Comparison of ENCODE assay signal across 8 cellular contexts in the genomic region with DNA sequence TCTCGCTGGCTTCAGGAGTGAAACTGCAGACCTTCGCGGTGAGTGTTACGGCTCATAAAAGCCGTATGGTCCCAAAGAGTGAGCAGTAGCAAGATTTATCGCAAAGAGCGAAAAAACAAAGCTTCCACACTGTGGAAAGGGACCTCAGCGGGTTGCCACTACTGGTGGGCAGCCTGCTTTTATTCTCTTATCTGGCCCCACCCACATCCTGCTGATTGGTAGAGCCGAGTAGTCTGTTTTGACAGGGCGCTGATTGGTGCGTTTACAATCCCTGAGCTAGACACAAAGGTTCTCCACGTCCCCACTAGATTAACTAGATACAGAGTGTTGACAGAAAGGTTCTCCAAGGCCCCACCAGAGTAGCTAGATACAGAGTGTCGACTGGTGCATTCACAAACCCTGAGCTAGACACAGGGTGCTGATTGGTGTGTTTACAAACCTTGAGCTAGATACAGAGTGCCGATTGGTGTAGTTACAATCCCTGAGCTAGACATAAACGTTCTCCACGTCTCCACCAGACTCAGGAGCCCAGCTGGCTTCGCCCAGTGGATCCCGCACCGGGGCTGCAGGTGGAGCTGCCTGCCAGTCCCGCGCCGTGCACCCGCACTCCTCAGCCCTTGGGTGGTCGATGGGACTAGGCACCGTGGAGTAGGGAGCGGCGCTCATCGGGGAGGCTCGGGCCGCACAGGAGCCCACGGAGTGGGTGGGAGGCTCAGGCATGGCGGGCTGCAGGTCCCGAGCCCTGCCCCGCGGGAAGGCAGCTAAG. TPM values are rescaled to one million over a fixed set of nuclear protein-coding genes. Genes with fewer than 3 reads are reported as not detected.
A peak's percentile ranks its signal among the peaks of the same experiment; 100 is the strongest.
DNase-seq lines count a peak whose midpoint lies in the region; ATAC-seq, FAIRE-seq and TF ChIP-seq lines count a peak whose summit lies in the region.
"Not testable (repeated sequence)": the region's sequence is repeated elsewhere in the genome, so short reads cannot be mapped to it uniquely, and the experiment has no call there.

No MANE protein-coding gene starts in this region.

- POLR2A ChIA-PET in activated CD4-positive, alpha-beta T cell treated with anti-CD3 and anti-CD28 coated beads for 36 hours (lab: Charles Lee), result interaction anchor here (0.6 to 1.9 kb wide), 3 partner anchors 29 to 83 kb away, joined by 3 to 14 read pairs (median 3); a partner anchor contains a TSS

- intact Hi-C loops in activated CD4-positive, alpha-beta T cell treated with anti-CD3 and anti-CD28 coated beads for 36 hours (cut with DNase I, micrococcal nuclease), result loop anchor here in 1 of 2 experiments (2.0 to 10.0 kb wide), 2 partner anchors 179 to 1129 kb away; a partner anchor contains a TSS
- intact Hi-C loops in right lobe of liver (cut with DNase I), result not testable (repeated sequence)

- peaks cover 35% of the 10 kb centered on the region for H3K4me1 Mint-ChIP-seq in activated CD4-positive, alpha-beta T cell treated with anti-CD3 and anti-CD28 coated beads for 36 hours
- not testable (repeated sequence) for H3K4me1 Mint-ChIP-seq in astrocyte (ENCODE audit: low read depth, unreplicated experiment); progenitor cell of endocrine pancreas (ENCODE audit: low read depth)
- H3K4me1 Mint-ChIP-seq in type B pancreatic cell (ENCODE audit: unreplicated experiment), result peaks cover 12% of the 10 kb centered on the region

- H4K20me1 ChIP-seq in DOHH2 (ENCODE audit: control insufficient read depth, insufficient read depth, low read depth, low read length); astrocyte (ENCODE audit: insufficient read depth, low read length): not testable (repeated sequence)

- H3K9ac ChIP-seq in astrocyte (ENCODE audit: low read length), result not testable (repeated sequence)

- H3K4me1 ChIP-seq in DOHH2 (ENCODE audit: control insufficient read depth, low read length); astrocyte (ENCODE audit: insufficient read depth, low read length); esophagus (ENCODE audit: control insufficient read depth in 2 of 2, insufficient read depth in 2 of 2, low read length in 1 of 2): not testable (repeated sequence)
- peaks cover 0 to 15% (median 0%) of the 10 kb centered on the region in 4 donors for H3K4me1 ChIP-seq in right lobe of liver

- H3K9me3 ChIP-seq in DOHH2 (ENCODE audit: control insufficient read depth, insufficient read depth, low read length); astrocyte (ENCODE audit: insufficient read depth, low read depth, low read length); esophagus (ENCODE audit: control insufficient read depth in 2 of 2, insufficient read depth in 1 of 2, low read depth in 1 of 2, low read length in 1 of 2); right lobe of liver: not testable (repeated sequence)

- TF ChIP-seq POLR2A in right lobe of liver (IDR thresholded peaks at IDR 0.05), result not testable (repeated sequence)

- not testable (repeated sequence) for H3K27me3 ChIP-seq in DOHH2 (ENCODE audit: control insufficient read depth, low read length); astrocyte (ENCODE audit: insufficient read depth, low read length); esophagus (ENCODE audit: control insufficient read depth in 1 of 2, insufficient read depth in 2 of 2, low read length in 2 of 2); right lobe of liver

- H3K4me3 ChIP-seq in DOHH2 (ENCODE audit: low read length) (peak overlapping the region; percentile 92), esophagus (ENCODE audit: low read depth in 1 of 2, low read length in 2 of 2) (peak overlapping the region; percentile 75 to 93), right lobe of liver (peak overlapping the region; percentile 94 to 97 (median 96))
- H3K4me3 ChIP-seq in astrocyte (ENCODE audit: insufficient read depth, low read depth, low read length), result not testable (repeated sequence)

- H3K27ac Mint-ChIP-seq in activated CD4-positive, alpha-beta T cell treated with anti-CD3 and anti-CD28 coated beads for 36 hours, result peak overlapping the region; percentile 63
- peak overlapping the region; percentile 77 for H3K27ac Mint-ChIP-seq in astrocyte (ENCODE audit: unreplicated experiment)
- H3K27ac Mint-ChIP-seq in progenitor cell of endocrine pancreas, result peak overlapping the region; percentile 89
- H3K27ac Mint-ChIP-seq in type B pancreatic cell, result peak overlapping the region; percentile 88

- CTCF ChIA-PET in activated CD4-positive, alpha-beta T cell treated with anti-CD3 and anti-CD28 coated beads for 36 hours (lab: Charles Lee), result interaction anchor here (0.6 kb wide), 3 partner anchors 43 to 137 kb away, joined by 3 read pairs; no protein-coding TSS in a partner anchor

- H3K27me3 Mint-ChIP-seq in activated CD4-positive, alpha-beta T cell treated with anti-CD3 and anti-CD28 coated beads for 36 hours; astrocyte (ENCODE audit: low read depth, unreplicated experiment); progenitor cell of endocrine pancreas; type B pancreatic cell: not testable (repeated sequence)

- not testable (repeated sequence) for TF ChIP-seq CTCF in DOHH2 (IDR thresholded peaks at IDR 0.05; ENCODE audit: low read depth, low read length, poor library complexity, severe bottlenecking); astrocyte (IDR thresholded peaks at IDR 0.05; ENCODE audit: insufficient read depth, low read depth, low read length); right lobe of liver (IDR thresholded peaks at IDR 0.05); progenitor cell of endocrine pancreas (IDR thresholded peaks at IDR 0.05; ENCODE audit: unreplicated experiment); type B pancreatic cell (conservative IDR thresholded peaks at IDR 0.05)

- not testable (repeated sequence) for H3K9me3 Mint-ChIP-seq in activated CD4-positive, alpha-beta T cell treated with anti-CD3 and anti-CD28 coated beads for 36 hours (ENCODE audit: low read depth); astrocyte (ENCODE audit: unreplicated experiment); progenitor cell of endocrine pancreas (ENCODE audit: low read depth); type B pancreatic cell

- FAIRE-seq in astrocyte (lab: Jason Lieb, UNC), result not testable (repeated sequence)

- H3F3A ChIP-seq in DOHH2 (ENCODE audit: control insufficient read depth, insufficient read depth), result not testable (repeated sequence)

- H3K36me3 ChIP-seq in DOHH2 (ENCODE audit: control insufficient read depth, low read length), result peaks cover 19% of the 10 kb centered on the region
- not testable (repeated sequence) for H3K36me3 ChIP-seq in astrocyte (ENCODE audit: insufficient read depth, low read length); esophagus (ENCODE audit: control insufficient read depth in 2 of 2, insufficient read depth in 2 of 2, low read length in 1 of 2); right lobe of liver

- not testable (repeated sequence) for ATAC-seq in activated CD4-positive, alpha-beta T cell treated with anti-CD3 and anti-CD28 coated beads for 36 hours; right lobe of liver

- H3K79me2 ChIP-seq in DOHH2 (ENCODE audit: control insufficient read depth, low read length), result peaks cover 78% of the 10 kb centered on the region
- H3K79me2 ChIP-seq in astrocyte (ENCODE audit: insufficient read depth, low read length), result peaks cover 55% of the 10 kb centered on the region

- peak overlapping the region; percentile 90 for H3K4me3 Mint-ChIP-seq in activated CD4-positive, alpha-beta T cell treated with anti-CD3 and anti-CD28 coated beads for 36 hours
- H3K4me3 Mint-ChIP-seq in astrocyte (ENCODE audit: unreplicated experiment) (peak overlapping the region; percentile 84), progenitor cell of endocrine pancreas (ENCODE audit: low read depth) (peak overlapping the region; percentile 77), type B pancreatic cell (peak overlapping the region; percentile 87)

- H3K27ac ChIP-seq in DOHH2 (ENCODE audit: low read depth, low read length); astrocyte (ENCODE audit: low read depth, low read length); esophagus (ENCODE audit: low read depth in 2 of 2, low read length in 1 of 2): not testable (repeated sequence)
- peak overlapping the region in 2 of 3 donors; percentile 88 to 95 for H3K27ac ChIP-seq in right lobe of liver

- H3K36me3 Mint-ChIP-seq in activated CD4-positive, alpha-beta T cell treated with anti-CD3 and anti-CD28 coated beads for 36 hours (ENCODE audit: low read depth), result peaks cover 18% of the 10 kb centered on the region
- not testable (repeated sequence) for H3K36me3 Mint-ChIP-seq in astrocyte (ENCODE audit: low read depth, unreplicated experiment); type B pancreatic cell
- peaks cover 11% of the 10 kb centered on the region for H3K36me3 Mint-ChIP-seq in progenitor cell of endocrine pancreas (ENCODE audit: insufficient read depth)

- not testable (repeated sequence) for H2AFZ ChIP-seq in astrocyte (ENCODE audit: low read depth, low read length)

- peak overlapping the region; percentile 93 for H3K4me2 ChIP-seq in DOHH2 (ENCODE audit: low read length)
- peak overlapping the region; percentile 89 for H3K4me2 ChIP-seq in astrocyte (ENCODE audit: low read length)

- H3K9me2 ChIP-seq in DOHH2 (replicated peaks; ENCODE audit: control insufficient read depth, low read length), result not testable (repeated sequence)

- peak; percentile 44 for DNase-seq in MV-4-11 (lab: John Stamatoyannopoulos, UW)
- peak; percentile 14 for DNase-seq in activated CD4-positive, alpha-beta T cell treated with anti-CD3 and anti-CD28 coated beads for 36 hours
- not testable (repeated sequence) for DNase-seq in astrocyte (ENCODE audit: low read depth); right lobe of liver; progenitor cell of endocrine pancreas (ENCODE audit: low spot score, unreplicated experiment); type B pancreatic cell (ENCODE audit: extremely low spot score, unreplicated experiment)

- 43 to 51% methylated on average over 24 to 33 of the region's 35 CpGs for WGBS in esophagus, 2 donors
- WGBS in right lobe of liver (ENCODE audit: insufficient coverage, low coverage, low lambda C conversion rate, missing lambda C conversion rate), result 44% methylated on average over 17 of the region's 35 CpGs

RNA-seq across cellular contexts. Expression of a gene that starts 1.2 kb away (rescaled TPM):
- 10 to 100 TPM; 10.2 to 13.8 TPM for total RNA-seq in activated CD4-positive, alpha-beta T cell treated with anti-CD3 and anti-CD28 coated beads for 36 hours
- total RNA-seq in astrocyte, result 22.2 and 23.0 TPM in 2 replicates
- 10 to 100 TPM in 1 of 2 donors, 1 to 10 TPM in 1; 7.6 to 10.5 TPM for polyA plus RNA-seq in esophagus
- total RNA-seq in right lobe of liver, result 10 to 100 TPM in 4 of 6 experiments, 1 to 10 TPM in 2; 9.4 to 17.1 (median 13.3) TPM
- 28.7 and 32.6 TPM in 2 replicates for total RNA-seq in progenitor cell of endocrine pancreas
- total RNA-seq in type B pancreatic cell (ENCODE audit: low replicate concordance), result 18.4 and 23.7 TPM in 2 replicates

RNA-seq across cellular contexts. Expression of a gene that starts 1.4 kb away (rescaled TPM):
- 10 to 100 TPM; 23.5 to 24.2 TPM for total RNA-seq in activated CD4-positive, alpha-beta T cell treated with anti-CD3 and anti-CD28 coated beads for 36 hours
- 9.2 and 9.5 TPM in 2 replicates for total RNA-seq in astrocyte
- polyA plus RNA-seq in esophagus, result 1 to 10 TPM; 2.4 to 2.6 TPM
- 10 to 100 TPM in 3 of 6 experiments, 1 to 10 TPM in 3; 8.3 to 12.2 (median 10.2) TPM for total RNA-seq in right lobe of liver
- 19.4 and 19.9 TPM in 2 replicates for total RNA-seq in progenitor cell of endocrine pancreas
- 10.9 and 13.1 TPM in 2 replicates for total RNA-seq in type B pancreatic cell (ENCODE audit: low replicate concordance)
